Comparison of ENCODE assay signal across 17 cellular contexts in genomic region chr2:102520801-102521200, GRCh38. TPM values are rescaled to one million over a fixed set of nuclear protein-coding genes. Genes with fewer than 3 reads are reported as not detected.
"Had no signal": no experiment of that assay in that cellular context is flagged by ENCODE, and none has a peak within 500 bp of the region (broad histone marks: within the 10 kb centered on the region; RNA-seq: fewer than 3 reads in every experiment).

No MANE protein-coding gene starts in this region.

- H3K27ac ChIP-seq: brain microvascular endothelial cell had no signal

- H3K27ac Mint-ChIP-seq: activated B cell treated with CpG ODN at 0.5 μM for 24 hours; activated CD4-positive, alpha-beta T cell treated with anti-CD3 and anti-CD28 coated beads, Interleukin-2, amount 10 ng/mL, durations not matched to agents 7 days and 5 days; activated naive CD4-positive, alpha-beta T cell treated with anti-CD3 and anti-CD28 coated beads for 36 hours; activated T-helper 17 cell treated with anti-CD3 and anti-CD28 coated beads, Interleukin-2, amount 50 U/mL, for 72 hours; T-helper 1 cell treated with Interleukin-12 subunit alpha and Interleukin-12 subunit beta and Interleukin-4 antibody, amounts not matched to agents 30 μg/mL and 1 μg/mL, for 36 hours had no signal

- H3K4me3 Mint-ChIP-seq: activated B cell treated with CpG ODN at 0.5 μM for 24 hours; activated CD4-positive, alpha-beta T cell treated with anti-CD3 and anti-CD28 coated beads, Interleukin-2, amount 10 ng/mL, durations not matched to agents 7 days and 5 days; activated naive CD4-positive, alpha-beta T cell treated with anti-CD3 and anti-CD28 coated beads for 36 hours; activated T-helper 17 cell treated with anti-CD3 and anti-CD28 coated beads, Interleukin-2, amount 50 U/mL, for 72 hours; neural crest cell; T-helper 1 cell treated with Interleukin-12 subunit alpha and Interleukin-12 subunit beta and Interleukin-4 antibody, amounts not matched to agents 30 μg/mL and 1 μg/mL, for 36 hours had no signal

- H3K36me3 ChIP-seq: brain microvascular endothelial cell had no signal

- DNase-seq: activated B cell treated with CpG ODN at 0.5 μM for 24 hours; activated CD8-positive, alpha-beta memory T cell treated with anti-CD3 and anti-CD28 coated beads for 24 hours; activated naive CD4-positive, alpha-beta T cell treated with anti-CD3 and anti-CD28 coated beads for 36 hours; brain microvascular endothelial cell; cerebellar nuclear complex; dermis blood vessel endothelial cell; stimulated activated CD4-positive, alpha-beta T cell treated with anti-CD3 and anti-CD28 coated beads, Interleukin-15, amount 100 ng/mL, for 24 hours; stimulated activated CD4-positive, alpha-beta T cell treated with anti-CD3 and anti-CD28 coated beads, Interleukin-4, amount 100 ng/mL, for 24 hours had no signal

- H3K27me3 ChIP-seq: brain microvascular endothelial cell had no signal

- H3K4me1 Mint-ChIP-seq: activated B cell treated with CpG ODN at 0.5 μM for 24 hours; activated CD4-positive, alpha-beta T cell treated with anti-CD3 and anti-CD28 coated beads, Interleukin-2, amount 10 ng/mL, durations not matched to agents 7 days and 5 days; activated T-helper 17 cell treated with anti-CD3 and anti-CD28 coated beads, Interleukin-2, amount 50 U/mL, for 72 hours; neural crest cell had no signal

- H3K27me3 Mint-ChIP-seq: activated CD4-positive, alpha-beta T cell treated with anti-CD3 and anti-CD28 coated beads, Interleukin-2, amount 10 ng/mL, durations not matched to agents 7 days and 5 days had no signal

- H3K9me3 Mint-ChIP-seq: activated B cell treated with CpG ODN at 0.5 μM for 24 hours; activated CD4-positive, alpha-beta T cell treated with anti-CD3 and anti-CD28 coated beads, Interleukin-2, amount 10 ng/mL, durations not matched to agents 7 days and 5 days; activated naive CD4-positive, alpha-beta T cell treated with anti-CD3 and anti-CD28 coated beads for 36 hours; activated T-helper 17 cell treated with anti-CD3 and anti-CD28 coated beads, Interleukin-2, amount 50 U/mL, for 72 hours; neural crest cell; T-helper 1 cell treated with Interleukin-12 subunit alpha and Interleukin-12 subunit beta and Interleukin-4 antibody, amounts not matched to agents 30 μg/mL and 1 μg/mL, for 36 hours had no signal

RNA-seq across cellular contexts. Expression of gene SLC9A4, which starts 47.8 kb away (rescaled TPM):
- total RNA-seq: dermis blood vessel endothelial cell, glomerular endothelial cell, liver, mesenteric fat pad, neural crest cell, osteocyte, pulmonary artery endothelial cell had no signal
- polyA plus RNA-seq: liver had no signal
